ENCODE assay signal across 2 cellular contexts in the genomic region with DNA sequence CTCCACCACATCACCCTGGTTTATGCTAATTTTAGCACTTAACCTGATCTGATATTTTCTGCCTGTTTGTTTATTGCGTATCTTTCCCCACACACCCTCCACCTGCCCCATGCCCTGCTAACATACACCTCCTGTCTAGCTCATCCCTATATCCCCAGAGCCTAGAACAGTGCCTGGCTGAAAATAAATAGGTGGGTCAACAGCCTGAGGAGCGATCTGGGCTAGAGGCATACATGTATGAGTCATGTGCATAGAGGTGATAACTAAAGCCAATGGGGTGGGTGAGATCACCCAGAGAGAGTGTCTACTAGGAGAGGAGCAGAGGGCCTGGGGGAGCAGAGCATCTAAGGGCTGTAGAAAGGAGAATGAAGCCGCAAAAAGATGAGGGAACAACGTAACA.
A peak's percentile ranks its signal among the peaks of the same experiment; 100 is the strongest.
TF ChIP-seq lines count a peak whose summit lies in the region.

No MANE protein-coding gene starts in this region.

TF ChIP-seq in K562, 482 proteins besides CTCF, POLR2A, EP300 and RAD21:
- no peak for TF ChIP-seq HDAC6 (IDR thresholded peaks at IDR 0.05; ENCODE audit: low read depth, low read length)
- no peak for TF ChIP-seq LEF1 (IDR thresholded peaks at IDR 0.05)
- TF ChIP-seq BCOR (IDR thresholded peaks at IDR 0.05), result peak; percentile 73
- TF ChIP-seq KDM1A (IDR thresholded peaks at IDR 0.05), result 0 out of 4 replicates have a peak, but pooled peaks of 1 of the 2 experiments have one; percentile 6
- TF ChIP-seq, protein P1, sequence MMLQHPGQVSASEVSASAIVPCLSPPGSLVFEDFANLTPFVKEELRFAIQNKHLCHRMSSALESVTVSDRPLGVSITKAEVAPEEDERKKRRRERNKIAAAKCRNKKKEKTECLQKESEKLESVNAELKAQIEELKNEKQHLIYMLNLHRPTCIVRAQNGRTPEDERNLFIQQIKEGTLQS (IDR thresholded peaks at IDR 0.05), result peak; percentile 66
- TF ChIP-seq, protein P1 (CRISPR knock-in tag; conservative IDR thresholded peaks at IDR 0.05), result no peak
- TF ChIP-seq, protein P2, sequence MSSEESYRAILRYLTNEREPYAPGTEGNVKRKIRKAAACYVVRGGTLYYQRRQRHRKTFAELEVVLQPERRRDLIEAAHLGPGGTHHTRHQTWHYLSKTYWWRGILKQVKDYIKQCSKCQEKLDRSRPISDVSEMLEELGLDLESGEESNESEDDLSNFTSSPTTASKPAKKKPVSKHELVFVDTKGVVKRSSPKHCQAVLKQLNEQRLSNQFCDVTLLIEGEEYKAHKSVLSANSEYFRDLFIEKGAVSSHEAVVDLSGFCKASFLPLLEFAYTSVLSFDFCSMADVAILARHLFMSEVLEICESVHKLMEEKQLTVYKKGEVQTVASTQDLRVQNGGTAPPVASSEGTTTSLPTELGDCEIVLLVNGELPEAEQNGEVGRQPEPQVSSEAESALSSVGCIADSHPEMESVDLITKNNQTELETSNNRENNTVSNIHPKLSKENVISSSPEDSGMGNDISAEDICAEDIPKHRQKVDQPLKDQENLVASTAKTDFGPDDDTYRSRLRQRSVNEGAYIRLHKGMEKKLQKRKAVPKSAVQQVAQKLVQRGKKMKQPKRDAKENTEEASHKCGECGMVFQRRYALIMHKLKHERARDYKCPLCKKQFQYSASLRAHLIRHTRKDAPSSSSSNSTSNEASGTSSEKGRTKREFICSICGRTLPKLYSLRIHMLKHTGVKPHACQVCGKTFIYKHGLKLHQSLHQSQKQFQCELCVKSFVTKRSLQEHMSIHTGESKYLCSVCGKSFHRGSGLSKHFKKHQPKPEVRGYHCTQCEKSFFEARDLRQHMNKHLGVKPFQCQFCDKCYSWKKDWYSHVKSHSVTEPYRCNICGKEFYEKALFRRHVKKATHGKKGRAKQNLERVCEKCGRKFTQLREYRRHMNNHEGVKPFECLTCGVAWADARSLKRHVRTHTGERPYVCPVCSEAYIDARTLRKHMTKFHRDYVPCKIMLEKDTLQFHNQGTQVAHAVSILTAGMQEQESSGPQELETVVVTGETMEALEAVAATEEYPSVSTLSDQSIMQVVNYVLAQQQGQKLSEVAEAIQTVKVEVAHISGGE (CRISPR knock-in tag; IDR thresholded peaks at IDR 0.05), result no peak
- no peak for TF ChIP-seq ZBTB43 (CRISPR knock-in tag; IDR thresholded peaks at IDR 0.05)
- no peak for TF ChIP-seq RFX5 (IDR thresholded peaks at IDR 0.05; ENCODE audit: low read depth, low read length)
- TF ChIP-seq MTF1 (CRISPR knock-in tag; IDR thresholded peaks at IDR 0.05; ENCODE audit: borderline replicate concordance), result no peak
- no peak for TF ChIP-seq SRF (CRISPR knock-in tag; IDR thresholded peaks at IDR 0.05)
- TF ChIP-seq PCBP1 (IDR thresholded peaks at IDR 0.05; ENCODE audit: low read depth, low read length, poor library complexity, severe bottlenecking), result no peak
- TF ChIP-seq RBM25 (IDR thresholded peaks at IDR 0.05; ENCODE audit: low read depth, low read length, severe bottlenecking), result peak; percentile 57
- peak; percentile 56; the same call in 1 of the 2 replicates for TF ChIP-seq JUND (IDR thresholded peaks at IDR 0.05; ENCODE audit: borderline replicate concordance, low read depth, low read length)
- peak; percentile 15; the same call in 1 of the 3 replicates for TF ChIP-seq JUND (tag; IDR thresholded peaks at IDR 0.05; ENCODE audit: borderline replicate concordance, low read depth, low read length)
- TF ChIP-seq SMARCA5 (IDR thresholded peaks at IDR 0.05), result peak; percentile 65; the same call in 1 of the 2 replicates
- 0 out of 2 replicates have a peak, but pooled peaks have one; percentile 36 for TF ChIP-seq ZC3H4 (CRISPR knock-in tag; IDR thresholded peaks at IDR 0.05; ENCODE audit: borderline replicate concordance)

TF ChIP-seq in WTC11, 78 proteins besides CTCF, POLR2A, EP300 and RAD21:
- TF ChIP-seq NR2C2 (CRISPR knock-in tag; IDR thresholded peaks at IDR 0.05) (no peak), NR1H2 (CRISPR knock-in tag; IDR thresholded peaks at IDR 0.05) (no peak), ESRRA (CRISPR knock-in tag; IDR thresholded peaks at IDR 0.05; ENCODE audit: borderline replicate concordance) (no peak), FOXP1 (CRISPR knock-in tag; IDR thresholded peaks at IDR 0.05; ENCODE audit: borderline replicate concordance) (no peak), KAT7 (CRISPR knock-in tag; IDR thresholded peaks at IDR 0.05; ENCODE audit: borderline replicate concordance) (no peak), ZNF396 (CRISPR knock-in tag; IDR thresholded peaks at IDR 0.05; ENCODE audit: borderline replicate concordance) (no peak), NR3C1 (CRISPR knock-in tag; conservative IDR thresholded peaks at IDR 0.05; ENCODE audit: low read depth) (no peak), ZMAT4 (CRISPR knock-in tag; IDR thresholded peaks at IDR 0.05) (no peak), E2F4 (CRISPR knock-in tag; IDR thresholded peaks at IDR 0.05; ENCODE audit: borderline replicate concordance, low read depth) (no peak), CBFB (CRISPR knock-in tag; IDR thresholded peaks at IDR 0.05; ENCODE audit: low read depth) (no peak)
- TF ChIP-seq, protein P3, sequence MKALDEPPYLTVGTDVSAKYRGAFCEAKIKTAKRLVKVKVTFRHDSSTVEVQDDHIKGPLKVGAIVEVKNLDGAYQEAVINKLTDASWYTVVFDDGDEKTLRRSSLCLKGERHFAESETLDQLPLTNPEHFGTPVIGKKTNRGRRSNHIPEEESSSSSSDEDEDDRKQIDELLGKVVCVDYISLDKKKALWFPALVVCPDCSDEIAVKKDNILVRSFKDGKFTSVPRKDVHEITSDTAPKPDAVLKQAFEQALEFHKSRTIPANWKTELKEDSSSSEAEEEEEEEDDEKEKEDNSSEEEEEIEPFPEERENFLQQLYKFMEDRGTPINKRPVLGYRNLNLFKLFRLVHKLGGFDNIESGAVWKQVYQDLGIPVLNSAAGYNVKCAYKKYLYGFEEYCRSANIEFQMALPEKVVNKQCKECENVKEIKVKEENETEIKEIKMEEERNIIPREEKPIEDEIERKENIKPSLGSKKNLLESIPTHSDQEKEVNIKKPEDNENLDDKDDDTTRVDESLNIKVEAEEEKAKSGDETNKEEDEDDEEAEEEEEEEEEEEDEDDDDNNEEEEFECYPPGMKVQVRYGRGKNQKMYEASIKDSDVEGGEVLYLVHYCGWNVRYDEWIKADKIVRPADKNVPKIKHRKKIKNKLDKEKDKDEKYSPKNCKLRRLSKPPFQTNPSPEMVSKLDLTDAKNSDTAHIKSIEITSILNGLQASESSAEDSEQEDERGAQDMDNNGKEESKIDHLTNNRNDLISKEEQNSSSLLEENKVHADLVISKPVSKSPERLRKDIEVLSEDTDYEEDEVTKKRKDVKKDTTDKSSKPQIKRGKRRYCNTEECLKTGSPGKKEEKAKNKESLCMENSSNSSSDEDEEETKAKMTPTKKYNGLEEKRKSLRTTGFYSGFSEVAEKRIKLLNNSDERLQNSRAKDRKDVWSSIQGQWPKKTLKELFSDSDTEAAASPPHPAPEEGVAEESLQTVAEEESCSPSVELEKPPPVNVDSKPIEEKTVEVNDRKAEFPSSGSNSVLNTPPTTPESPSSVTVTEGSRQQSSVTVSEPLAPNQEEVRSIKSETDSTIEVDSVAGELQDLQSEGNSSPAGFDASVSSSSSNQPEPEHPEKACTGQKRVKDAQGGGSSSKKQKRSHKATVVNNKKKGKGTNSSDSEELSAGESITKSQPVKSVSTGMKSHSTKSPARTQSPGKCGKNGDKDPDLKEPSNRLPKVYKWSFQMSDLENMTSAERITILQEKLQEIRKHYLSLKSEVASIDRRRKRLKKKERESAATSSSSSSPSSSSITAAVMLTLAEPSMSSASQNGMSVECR (CRISPR knock-in tag; IDR thresholded peaks at IDR 0.05; ENCODE audit: borderline replicate concordance), result no peak
- TF ChIP-seq, protein P4, sequence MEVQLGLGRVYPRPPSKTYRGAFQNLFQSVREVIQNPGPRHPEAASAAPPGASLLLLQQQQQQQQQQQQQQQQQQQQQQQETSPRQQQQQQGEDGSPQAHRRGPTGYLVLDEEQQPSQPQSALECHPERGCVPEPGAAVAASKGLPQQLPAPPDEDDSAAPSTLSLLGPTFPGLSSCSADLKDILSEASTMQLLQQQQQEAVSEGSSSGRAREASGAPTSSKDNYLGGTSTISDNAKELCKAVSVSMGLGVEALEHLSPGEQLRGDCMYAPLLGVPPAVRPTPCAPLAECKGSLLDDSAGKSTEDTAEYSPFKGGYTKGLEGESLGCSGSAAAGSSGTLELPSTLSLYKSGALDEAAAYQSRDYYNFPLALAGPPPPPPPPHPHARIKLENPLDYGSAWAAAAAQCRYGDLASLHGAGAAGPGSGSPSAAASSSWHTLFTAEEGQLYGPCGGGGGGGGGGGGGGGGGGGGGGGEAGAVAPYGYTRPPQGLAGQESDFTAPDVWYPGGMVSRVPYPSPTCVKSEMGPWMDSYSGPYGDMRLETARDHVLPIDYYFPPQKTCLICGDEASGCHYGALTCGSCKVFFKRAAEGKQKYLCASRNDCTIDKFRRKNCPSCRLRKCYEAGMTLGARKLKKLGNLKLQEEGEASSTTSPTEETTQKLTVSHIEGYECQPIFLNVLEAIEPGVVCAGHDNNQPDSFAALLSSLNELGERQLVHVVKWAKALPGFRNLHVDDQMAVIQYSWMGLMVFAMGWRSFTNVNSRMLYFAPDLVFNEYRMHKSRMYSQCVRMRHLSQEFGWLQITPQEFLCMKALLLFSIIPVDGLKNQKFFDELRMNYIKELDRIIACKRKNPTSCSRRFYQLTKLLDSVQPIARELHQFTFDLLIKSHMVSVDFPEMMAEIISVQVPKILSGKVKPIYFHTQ (CRISPR knock-in tag; IDR thresholded peaks at IDR 0.05), result no peak
- TF ChIP-seq, protein P5, sequence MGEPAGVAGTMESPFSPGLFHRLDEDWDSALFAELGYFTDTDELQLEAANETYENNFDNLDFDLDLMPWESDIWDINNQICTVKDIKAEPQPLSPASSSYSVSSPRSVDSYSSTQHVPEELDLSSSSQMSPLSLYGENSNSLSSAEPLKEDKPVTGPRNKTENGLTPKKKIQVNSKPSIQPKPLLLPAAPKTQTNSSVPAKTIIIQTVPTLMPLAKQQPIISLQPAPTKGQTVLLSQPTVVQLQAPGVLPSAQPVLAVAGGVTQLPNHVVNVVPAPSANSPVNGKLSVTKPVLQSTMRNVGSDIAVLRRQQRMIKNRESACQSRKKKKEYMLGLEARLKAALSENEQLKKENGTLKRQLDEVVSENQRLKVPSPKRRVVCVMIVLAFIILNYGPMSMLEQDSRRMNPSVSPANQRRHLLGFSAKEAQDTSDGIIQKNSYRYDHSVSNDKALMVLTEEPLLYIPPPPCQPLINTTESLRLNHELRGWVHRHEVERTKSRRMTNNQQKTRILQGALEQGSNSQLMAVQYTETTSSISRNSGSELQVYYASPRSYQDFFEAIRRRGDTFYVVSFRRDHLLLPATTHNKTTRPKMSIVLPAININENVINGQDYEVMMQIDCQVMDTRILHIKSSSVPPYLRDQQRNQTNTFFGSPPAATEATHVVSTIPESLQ (CRISPR knock-in tag; IDR thresholded peaks at IDR 0.05), result no peak
- TF ChIP-seq, protein P6, sequence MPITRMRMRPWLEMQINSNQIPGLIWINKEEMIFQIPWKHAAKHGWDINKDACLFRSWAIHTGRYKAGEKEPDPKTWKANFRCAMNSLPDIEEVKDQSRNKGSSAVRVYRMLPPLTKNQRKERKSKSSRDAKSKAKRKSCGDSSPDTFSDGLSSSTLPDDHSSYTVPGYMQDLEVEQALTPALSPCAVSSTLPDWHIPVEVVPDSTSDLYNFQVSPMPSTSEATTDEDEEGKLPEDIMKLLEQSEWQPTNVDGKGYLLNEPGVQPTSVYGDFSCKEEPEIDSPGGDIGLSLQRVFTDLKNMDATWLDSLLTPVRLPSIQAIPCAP (CRISPR knock-in tag; IDR thresholded peaks at IDR 0.05), result no peak
